Comparison of ENCODE assay signal across 14 cellular contexts in genomic region chr4:37601527-37601926, GRCh38.
DNase-seq lines count a peak whose midpoint lies in the region; ATAC-seq and TF ChIP-seq lines count a peak whose summit lies in the region.
"Had no signal": no experiment of that assay in that cellular context is flagged by ENCODE, and none has a peak within 500 bp of the region (broad histone marks: within the 10 kb centered on the region; RNA-seq: fewer than 3 reads in every experiment).

No MANE protein-coding gene starts in this region.

- H2AFZ ChIP-seq in IMR-90 (replicated peaks; ENCODE audit: low read length, poor library complexity) = no peak overlapping the region

- H3K36me3 Mint-ChIP-seq in activated T-helper 17 cell treated with anti-CD3 and anti-CD28 coated beads, Interleukin-2, amount 50 U/mL, for 72 hours (ENCODE audit: low read depth) = no peaks in the 10 kb centered on the region
- H3K36me3 Mint-ChIP-seq in CD4-positive, alpha-beta memory T cell = no peaks in the 10 kb centered on the region

- H4K5ac ChIP-seq in IMR-90 (ENCODE audit: low read depth, low read length) = no peak overlapping the region

- no peak overlapping the region for H2BK120ac ChIP-seq in IMR-90 (ENCODE audit: low read depth, low read length)

- H3K9me1 ChIP-seq in IMR-90 (ENCODE audit: insufficient read depth, low read length) = no peaks in the 10 kb centered on the region

- H3K79me1 ChIP-seq in IMR-90 (ENCODE audit: low read depth in 1 of 2, low read length in 2 of 2) = no peaks in the 10 kb centered on the region

- H3K56ac ChIP-seq in IMR-90 (ENCODE audit: extremely low read depth, insufficient read depth, low read length) = no peak overlapping the region

- H4K20me1 ChIP-seq in IMR-90 (ENCODE audit: insufficient read depth, low read length) = no peaks in the 10 kb centered on the region

- H3K4ac ChIP-seq in IMR-90 (ENCODE audit: low read depth, low read length) = no peak overlapping the region

- H3K23ac ChIP-seq in IMR-90 (ENCODE audit: low read depth, low read length) = no peak overlapping the region

- dilution Hi-C loops in IMR-90 (cut with HindIII; ENCODE audit: low sequenced_read_pairs, unreplicated experiment) = no loop called here

- H3K27ac Mint-ChIP-seq in activated T-helper 17 cell treated with anti-CD3 and anti-CD28 coated beads, Interleukin-2, amount 50 U/mL, for 72 hours = no peak overlapping the region
- peak overlapping the region in 1 of 7 donors; percentile 29 for H3K27ac Mint-ChIP-seq in CD4-positive, alpha-beta memory T cell
- H3K27ac Mint-ChIP-seq: activated naive CD8-positive, alpha-beta T cell had no signal

- peak; percentile 20; the same call in 1 of the 2 replicates for ATAC-seq in IMR-90 (ENCODE audit: low read depth)
- peak; percentile 33 for ATAC-seq in activated T-helper 17 cell treated with anti-CD3 and anti-CD28 coated beads, Interleukin-2, amount 50 U/mL, for 72 hours (replicated peaks)
- ATAC-seq in HG03354 (IDR thresholded peaks at IDR 0.05; ENCODE audit: poor library complexity, severe bottlenecking, unreplicated experiment) = no peak
- no peak for ATAC-seq in GM21360 (IDR thresholded peaks at IDR 0.05; ENCODE audit: unreplicated experiment)
- ATAC-seq: sciatic nerve had no signal

- no peak overlapping the region for H2BK15ac ChIP-seq in IMR-90 (ENCODE audit: low read depth, low read length)

- intact Hi-C loops in IMR-90 (cut with micrococcal nuclease) = no loop called here
- intact Hi-C loops in CD4-positive, alpha-beta memory T cell (cut with micrococcal nuclease) = no loop called here

- no peak overlapping the region for H4K8ac ChIP-seq in IMR-90 (ENCODE audit: low read depth in 2 of 2, low read length in 2 of 2)

- H3K27me3 Mint-ChIP-seq in activated T-helper 17 cell treated with anti-CD3 and anti-CD28 coated beads, Interleukin-2, amount 50 U/mL, for 72 hours = no peaks in the 10 kb centered on the region
- no peaks in the 10 kb centered on the region for H3K27me3 Mint-ChIP-seq in CD4-positive, alpha-beta memory T cell
- H3K27me3 Mint-ChIP-seq: activated naive CD8-positive, alpha-beta T cell had no signal

- H3K4me3 Mint-ChIP-seq in activated T-helper 17 cell treated with anti-CD3 and anti-CD28 coated beads, Interleukin-2, amount 50 U/mL, for 72 hours = no peak overlapping the region
- no peak overlapping the region for H3K4me3 Mint-ChIP-seq in CD4-positive, alpha-beta memory T cell
- H3K4me3 Mint-ChIP-seq: activated naive CD8-positive, alpha-beta T cell had no signal

- TF ChIP-seq CTCF in IMR-90 (conservative IDR thresholded peaks at IDR 0.05; ENCODE audit: low read depth, low read length) = no peak

- POLR2A ChIA-PET in IMR-90 (lab: Charles Lee; ENCODE audit: unreplicated experiment) = no interaction called here
- POLR2A ChIA-PET in CD4-positive, alpha-beta memory T cell (lab: Charles Lee; ENCODE audit: partially characterized antibody) = no interaction called here

- H2BK5ac ChIP-seq in IMR-90 (ENCODE audit: low read depth, low read length, poor library complexity, severe bottlenecking) = no peak overlapping the region

- no peak overlapping the region for H2BK20ac ChIP-seq in IMR-90 (ENCODE audit: low read depth, low read length)

- no TSS peak for BruUV-seq in IMR-90 (replicated peaks; lab: Mats Ljungman, UMichigan)

- no peak for TF ChIP-seq RAD21 in IMR-90 (IDR thresholded peaks at IDR 0.05; ENCODE audit: low read length)

- H3K27me3 ChIP-seq in IMR-90 (ENCODE audit: control insufficient read depth, insufficient read depth, low read length) = no peaks in the 10 kb centered on the region
- no peaks in the 10 kb centered on the region for H3K27me3 ChIP-seq in CD4-positive, alpha-beta memory T cell (ENCODE audit: insufficient read depth, low read length)

- no peak overlapping the region for H3K4me3 ChIP-seq in IMR-90 (ENCODE audit: insufficient read depth, low read depth, low read length)
- H3K4me3 ChIP-seq in CD4-positive, alpha-beta memory T cell (ENCODE audit: low read length in 2 of 2) = no peak overlapping the region
- H3K4me3 ChIP-seq: lung had no signal

- WGBS in IMR-90 (ENCODE audit: extremely low coverage in 2 of 2, insufficient read length in 1 of 2), 2 experiments = 75% methylated on average over 1 of the region's 5 CpGs; no CpG with 5 or more reads in 1 of the 2 experiments

- no peak overlapping the region for H3K14ac ChIP-seq in IMR-90 (replicated peaks; ENCODE audit: low read depth, low read length)

- H2AK9ac ChIP-seq in IMR-90 (replicated peaks; ENCODE audit: low read depth, low read length, poor library complexity) = no peak overlapping the region

- no peak overlapping the region for H3K27ac ChIP-seq in IMR-90 (ENCODE audit: insufficient read depth, low read length)
- H3K27ac ChIP-seq in CD4-positive, alpha-beta memory T cell (ENCODE audit: low read depth, low read length) = no peak overlapping the region

- no peak overlapping the region for H4K91ac ChIP-seq in IMR-90 (ENCODE audit: insufficient read depth, low read depth, low read length)

- no peaks in the 10 kb centered on the region for H3K36me3 ChIP-seq in IMR-90 (ENCODE audit: control insufficient read depth, insufficient read depth, low read length)
- no peaks in the 10 kb centered on the region for H3K36me3 ChIP-seq in CD4-positive, alpha-beta memory T cell (ENCODE audit: insufficient read depth, low read length)

- H3K9ac ChIP-seq in IMR-90 (ENCODE audit: low read depth, low read length) = no peak overlapping the region

- H2AK5ac ChIP-seq in IMR-90 (ENCODE audit: low read depth, low read length) = no peak overlapping the region

- no peaks in the 10 kb centered on the region for H3K9me3 Mint-ChIP-seq in activated T-helper 17 cell treated with anti-CD3 and anti-CD28 coated beads, Interleukin-2, amount 50 U/mL, for 72 hours
- no peaks in the 10 kb centered on the region for H3K9me3 Mint-ChIP-seq in CD4-positive, alpha-beta memory T cell

- H3K4me2 ChIP-seq in IMR-90 (ENCODE audit: low read depth, low read length) = no peak overlapping the region

- TF ChIP-seq POLR2A in IMR-90 (IDR thresholded peaks at IDR 0.05; ENCODE audit: low read depth, low read length) = no peak

- H3K4me1 ChIP-seq in IMR-90 (ENCODE audit: control insufficient read depth, insufficient read depth, low read length) = no peaks in the 10 kb centered on the region; the same call in 1 of the 2 replicates
- H3K4me1 ChIP-seq in CD4-positive, alpha-beta memory T cell (ENCODE audit: insufficient read depth, low read length) = peaks cover 4% of the 10 kb centered on the region

- DNase-seq in AML-193 (lab: John Stamatoyannopoulos, UW) = peak; percentile 80 to 84
- peak; percentile 56 for DNase-seq in IMR-90
- peak; percentile 32 for DNase-seq in kidney tubule cell (ENCODE audit: low spot score)
- DNase-seq in NCI-H748 (lab: John Stamatoyannopoulos, UW; ENCODE audit: unreplicated experiment) = no peak
- DNase-seq in CD4-positive, alpha-beta memory T cell = no peak
- DNase-seq: NCI-H524 treated with DMSO at 0.1 percent for 48 hours; stimulated activated CD8-positive, alpha-beta memory T cell treated with anti-CD3 and anti-CD28 coated beads, Interleukin-4, amount 100 ng/mL, for 48 hours; T1000 had no signal

- H3K9me3 ChIP-seq in IMR-90 (ENCODE audit: control insufficient read depth, insufficient read depth, low read length) = no peaks in the 10 kb centered on the region
- H3K9me3 ChIP-seq in CD4-positive, alpha-beta memory T cell (ENCODE audit: control insufficient read depth in 1 of 2, low read length in 2 of 2) = no peaks in the 10 kb centered on the region

- peaks cover 13% of the 10 kb centered on the region for H3K4me1 Mint-ChIP-seq in activated T-helper 17 cell treated with anti-CD3 and anti-CD28 coated beads, Interleukin-2, amount 50 U/mL, for 72 hours
- H3K4me1 Mint-ChIP-seq in CD4-positive, alpha-beta memory T cell = peaks cover 2 to 11% (median 6%) of the 10 kb centered on the region in 4 donors

- no peak overlapping the region for H3K18ac ChIP-seq in IMR-90 (ENCODE audit: low read depth, low read length)

- CTCF ChIA-PET in IMR-90 (lab: Yijun Ruan, JAX) = interaction anchor here (0.7 to 1.7 kb wide), 3 partner anchors 167 to 200 kb away, joined by 4 to 8 read pairs (median 7); no protein-coding TSS in a partner anchor
- CTCF ChIA-PET in CD4-positive, alpha-beta memory T cell (lab: Charles Lee; ENCODE audit: partially characterized antibody) = interaction anchor here (0.7 to 8.1 kb wide), 14 partner anchors 11 to 434 kb away, joined by 3 to 175 read pairs (median 5); no protein-coding TSS in a partner anchor

- in situ Hi-C loops in IMR-90 (cut with MboI; ENCODE audit: low sequenced_read_pairs) = loop anchor here (10.0 kb wide), 2 partner anchors 203 to 433 kb away; no protein-coding TSS in a partner anchor

TF ChIP-seq in IMR-90, 13 proteins besides CTCF, POLR2A, EP300 and RAD21:
- TF ChIP-seq CHD1 (IDR thresholded peaks at IDR 0.05; ENCODE audit: low read depth, low read length) = no peak
TF ChIP-seq in IMR-90: peak in this region for 0.

Comparison
In these comparisons a context has a peak if more than half of its experiments do, and no peak if none do; other contexts are left out.
1. DNase-seq: peak in AML-193 (2 of 2), IMR-90 (single experiment) and kidney tubule cell (single experiment); none in NCI-H748 (single experiment) and CD4-positive, alpha-beta memory T cell (0 of 5).
2. ATAC-seq: peak in IMR-90 (single experiment) and activated T-helper 17 cell treated with anti-CD3 and anti-CD28 coated beads, Interleukin-2, amount 50 U/mL, for 72 hours (single experiment); none in HG03354 (single experiment) and GM21360 (single experiment).